ENCODE assay signal across 1 cellular context in genomic region chr12:54230555-54230954, GRCh38.
A peak's percentile ranks its signal among the peaks of the same experiment; 100 is the strongest.
TF ChIP-seq lines count a peak whose summit lies in the region.

No MANE protein-coding gene starts in this region.

TF ChIP-seq in endothelial cell of umbilical vein, 7 proteins besides CTCF, POLR2A, EP300 and RAD21:
- TF ChIP-seq FOS (IDR thresholded peaks at IDR 0.05; ENCODE audit: borderline replicate concordance, insufficient read depth, low read length) (no peak), GATA2 (IDR thresholded peaks at IDR 0.05; ENCODE audit: insufficient read depth, insufficient read length, low read depth, low read length) (peak; percentile 27), MAX (IDR thresholded peaks at IDR 0.05; ENCODE audit: insufficient read depth, insufficient read length) (no peak), MYC (IDR thresholded peaks at IDR 0.05; ENCODE audit: low read depth, low read length) (no peak), JUN (IDR thresholded peaks at IDR 0.05; ENCODE audit: borderline replicate concordance, insufficient read depth, insufficient read length, low read depth) (no peak)
